In the genomic region with DNA sequence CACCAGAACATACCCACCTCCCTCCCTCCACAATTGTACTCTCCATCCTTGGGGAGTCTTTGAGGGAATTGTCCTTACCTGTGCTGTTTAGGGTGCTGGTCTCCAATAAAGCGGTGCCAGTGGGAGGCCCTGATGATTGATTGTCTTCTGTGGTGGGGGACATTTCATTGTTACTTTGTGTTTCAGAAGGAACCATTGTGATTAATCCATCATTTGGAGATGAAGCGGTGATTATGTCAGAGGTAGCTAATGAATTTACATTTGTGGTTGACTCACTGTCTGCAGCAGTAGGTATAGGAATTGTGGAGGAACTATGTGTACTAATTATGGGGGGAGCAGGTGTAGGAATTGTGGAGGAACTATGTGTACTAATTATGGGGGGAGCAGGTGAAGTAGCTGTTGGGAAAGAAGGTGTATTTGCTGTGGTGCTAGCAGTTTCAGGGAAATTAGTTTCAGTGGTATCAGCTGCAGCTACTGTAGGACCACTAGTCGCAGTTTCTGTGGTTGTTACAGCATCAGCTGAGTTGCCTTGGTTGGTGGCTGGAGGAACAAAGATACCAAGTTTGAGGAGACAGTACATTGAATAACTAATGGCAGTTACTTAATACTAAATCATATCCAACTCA, we compare ENCODE assay signal across 17 cellular contexts. TPM values are rescaled to one million over a fixed set of nuclear protein-coding genes. Genes with fewer than 3 reads are reported as not detected.
A peak's percentile ranks its signal among the peaks of the same experiment; 100 is the strongest.
DNase-seq lines count a peak whose midpoint lies in the region; ATAC-seq and TF ChIP-seq lines count a peak whose summit lies in the region.
"Had no signal": no experiment of that assay in that cellular context is flagged by ENCODE, and none has a peak within 500 bp of the region (broad histone marks: within the 10 kb centered on the region; RNA-seq: fewer than 3 reads in every experiment).

No MANE protein-coding gene starts in this region.

- no peak overlapping the region for H3K4me3 Mint-ChIP-seq in stimulated activated naive CD8-positive, alpha-beta T cell treated with anti-CD3 and anti-CD28 coated beads, Interleukin-15, amount 100 ng/mL, for 72 hours

- TF ChIP-seq CTCF in HEK293 (tag by site-specific recombination; IDR thresholded peaks at IDR 0.05) (no peak), tibial nerve (IDR thresholded peaks at IDR 0.05) (no peak)

- no peaks in the 10 kb centered on the region for H3K4me1 ChIP-seq in HEK293 (ENCODE audit: control insufficient read depth, insufficient read depth, low read length)
- H3K4me1 ChIP-seq in tibial nerve: no peaks in the 10 kb centered on the region
- H3K4me1 ChIP-seq: adrenal gland, Caco-2, parathyroid adenoma had no signal

- H3K4me1 Mint-ChIP-seq in stimulated activated naive CD8-positive, alpha-beta T cell treated with anti-CD3 and anti-CD28 coated beads, Interleukin-15, amount 100 ng/mL, for 72 hours: peaks cover 15% of the 10 kb centered on the region

- POLR2A ChIA-PET in HEK293 (lab: Yijun Ruan, JAX): no interaction called here

- no peak overlapping the region for H3K4me3 ChIP-seq in HEK293 (ENCODE audit: low read depth, low read length)
- no peak overlapping the region for H3K4me3 ChIP-seq in tibial nerve
- H3K4me3 ChIP-seq: adrenal gland had no signal

- H3K36me3 ChIP-seq in HEK293 (ENCODE audit: control insufficient read depth in 2 of 2, insufficient read depth in 1 of 2, low read length in 2 of 2) (no peaks in the 10 kb centered on the region), tibial nerve (no peaks in the 10 kb centered on the region)
- H3K36me3 ChIP-seq: adrenal gland had no signal

- DNase-seq in stimulated activated naive CD8-positive, alpha-beta T cell treated with anti-CD3 and anti-CD28 coated beads, Interleukin-15, amount 100 ng/mL, for 72 hours: peak in 1 of 2 donors; percentile 24
- no peak for DNase-seq in stimulated activated naive CD8-positive, alpha-beta T cell treated with anti-CD3 and anti-CD28 coated beads, Interleukin-15, Interleukin-2, amounts not matched to agents 100 U/mL and 50 U/mL, for 24 hours
- DNase-seq in tibial nerve (ENCODE audit: low spot score in 2 of 2) (no peak), GM03348 (ENCODE audit: low spot score) (no peak), NCI-H226 (no peak), NCI-H524 treated with DMSO at 0.1 percent for 48 hours (lab: John Stamatoyannopoulos, UW) (no peak)
- DNase-seq: activated CD4-positive, CD25-positive, alpha-beta regulatory T cell; activated T-cell treated with anti-CD3 and anti-CD28 coated beads, Interleukin-2, amount 50 U/mL, for 1 hour; adrenal gland; Caco-2; GOT3; Kasumi-1; OCI-M1 had no signal

- no peaks in the 10 kb centered on the region for H3K9me3 Mint-ChIP-seq in stimulated activated naive CD8-positive, alpha-beta T cell treated with anti-CD3 and anti-CD28 coated beads, Interleukin-15, amount 100 ng/mL, for 72 hours

- TF ChIP-seq POLR2A in tibial nerve (IDR thresholded peaks at IDR 0.05): no peak

- no peaks in the 10 kb centered on the region for H3K27me3 ChIP-seq in tibial nerve
- H3K27me3 ChIP-seq: adrenal gland had no signal

- ATAC-seq in stimulated activated naive CD8-positive, alpha-beta T cell treated with anti-CD3 and anti-CD28 coated beads, Interleukin-15, amount 100 ng/mL, for 72 hours: peak; percentile 78
- no peak for ATAC-seq in stimulated activated naive CD8-positive, alpha-beta T cell treated with anti-CD3 and anti-CD28 coated beads, Interleukin-15, Interleukin-2, amounts not matched to agents 100 U/mL and 50 U/mL, for 24 hours
- ATAC-seq in HG03342 (IDR thresholded peaks at IDR 0.05; ENCODE audit: unreplicated experiment): peak; percentile 52

- no peak overlapping the region for H3K27ac Mint-ChIP-seq in stimulated activated naive CD8-positive, alpha-beta T cell treated with anti-CD3 and anti-CD28 coated beads, Interleukin-15, amount 100 ng/mL, for 72 hours

- TF ChIP-seq EP300 in tibial nerve (IDR thresholded peaks at IDR 0.05): no peak

- no peaks in the 10 kb centered on the region for H3K9me3 ChIP-seq in HEK293 (ENCODE audit: control insufficient read depth, insufficient read depth, low read depth, low read length)
- H3K9me3 ChIP-seq in tibial nerve: no peaks in the 10 kb centered on the region
- H3K9me3 ChIP-seq: adrenal gland, Caco-2 had no signal

- no peak overlapping the region for H3K27ac ChIP-seq in HEK293 (ENCODE audit: extremely low read depth, low read depth, low read length)
- no peak overlapping the region for H3K27ac ChIP-seq in tibial nerve
- H3K27ac ChIP-seq: adrenal gland, parathyroid adenoma had no signal

- peaks cover 29% of the 10 kb centered on the region for H3K27me3 Mint-ChIP-seq in stimulated activated naive CD8-positive, alpha-beta T cell treated with anti-CD3 and anti-CD28 coated beads, Interleukin-15, amount 100 ng/mL, for 72 hours

- CTCF ChIA-PET in HEK293 (lab: Yijun Ruan, JAX): interaction anchor here (0.6 to 2.4 kb wide), 12 partner anchors 22 to 685 kb away, joined by 3 to 13 read pairs (median 3); no protein-coding TSS in a partner anchor

- 86 to 93% methylated on average over 3 of the region's 3 CpGs for WGBS in tibial nerve, 2 donors

TF ChIP-seq in HEK293, 187 proteins besides CTCF, POLR2A, EP300 and RAD21:
- TF ChIP-seq ZNF335 (tag by site-specific recombination; conservative IDR thresholded peaks at IDR 0.05): no peak
- TF ChIP-seq ZNF658 (tag by site-specific recombination; IDR thresholded peaks at IDR 0.05): no peak
- 0 out of 2 replicates have a peak, but pooled peaks have one; percentile 53 for TF ChIP-seq PRDM10 (tag by site-specific recombination; IDR thresholded peaks at IDR 0.05)
- TF ChIP-seq ZNF610 (tag by site-specific recombination; IDR thresholded peaks at IDR 0.05; ENCODE audit: borderline replicate concordance): no peak

RNA-seq across cellular contexts. Expression of gene MUC13, which starts 7.0 kb away (rescaled TPM):
- total RNA-seq in tibial nerve: not detected
- total RNA-seq: ureter had no signal

RNA-seq across cellular contexts. Expression of gene ITGB5, which starts 40.4 kb away (rescaled TPM):
- total RNA-seq in tibial nerve: 100 to 1,000 TPM; 114 to 217 (median 193) TPM
